ENCODE assay signal across 16 cellular contexts in the genomic region with DNA sequence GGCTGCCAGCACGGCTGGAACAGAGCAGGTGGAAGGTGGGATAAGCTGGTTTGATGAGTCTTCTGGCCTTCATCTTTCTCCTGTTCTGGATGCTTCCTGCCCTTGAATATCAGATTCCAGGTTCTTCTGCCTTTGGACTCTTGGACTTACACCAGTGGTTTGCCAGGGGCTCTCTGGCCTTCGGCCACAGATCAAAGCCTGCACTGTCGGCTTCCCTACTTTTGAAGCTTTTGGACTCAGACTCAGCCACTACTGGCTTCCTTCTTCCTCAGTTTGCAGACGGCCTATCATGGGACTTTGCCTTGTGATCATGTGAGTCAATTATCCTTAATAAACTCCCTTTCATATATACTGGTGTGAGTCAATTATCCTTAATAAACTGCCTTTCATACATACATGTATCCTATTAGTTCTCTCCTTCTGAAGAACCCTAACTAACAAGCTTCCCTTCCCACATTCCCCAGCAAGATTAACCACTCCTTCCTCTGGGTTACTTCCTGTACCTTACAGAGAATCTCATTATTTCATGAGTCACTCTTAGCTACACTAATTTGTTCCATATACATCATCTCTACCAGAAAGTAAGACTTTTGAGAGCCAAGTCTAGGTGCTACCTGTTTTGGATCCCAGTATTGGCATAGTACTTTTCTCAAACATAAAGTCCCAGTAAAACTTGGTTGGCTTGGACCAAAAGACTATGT. TPM values are rescaled to one million over a fixed set of nuclear protein-coding genes. Genes with fewer than 3 reads are reported as not detected.
"Had no signal": no experiment of that assay in that cellular context is flagged by ENCODE, and none has a peak within 500 bp of the region (broad histone marks: within the 10 kb centered on the region; RNA-seq: fewer than 3 reads in every experiment).

No MANE protein-coding gene starts in this region.

- ATAC-seq: activated T-cell treated with anti-CD3 and anti-CD28 coated beads, Interleukin-2, amount 50 U/mL, for 4 hours; body of pancreas; heart left ventricle; left colon; lower lobe of right lung; sciatic nerve; WTC11 had no signal

- DNase-seq: activated CD4-positive, alpha-beta memory T cell treated with anti-CD3 and anti-CD28 coated beads, Interleukin-2, amount 10 ng/mL, durations not matched to agents 7 days and 5 days; activated CD4-positive, alpha-beta T cell treated with anti-CD3 and anti-CD28 coated beads for 4 hours; activated effector memory CD4-positive, alpha-beta T cell treated with Interleukin-2 at 50 U/mL for 16 hours; activated T-cell treated with anti-CD3 and anti-CD28 coated beads, Interleukin-2, amount 50 U/mL, for 4 hours; body of pancreas; central memory CD4-positive, alpha-beta T cell; colonic mucosa; foreskin melanocyte; immature natural killer cell; left colon; lower lobe of right lung; stimulated activated CD4-positive, alpha-beta T cell treated with anti-CD3 and anti-CD28 coated beads, Interleukin-1b, Interleukin-23, amount 100 ng/mL, for 48 hours had no signal

- H3K4me3 ChIP-seq: body of pancreas, colonic mucosa, heart left ventricle, lower lobe of right lung, prostate gland had no signal

- H3K27ac ChIP-seq: body of pancreas, colonic mucosa, heart left ventricle, lower lobe of right lung, prostate gland had no signal

- H3K27me3 ChIP-seq: body of pancreas, colonic mucosa, heart left ventricle had no signal

RNA-seq across cellular contexts. Expression of a gene that starts 31.3 kb away (rescaled TPM):
- total RNA-seq: activated CD4-positive, alpha-beta memory T cell treated with anti-CD3 and anti-CD28 coated beads, Interleukin-2, amount 10 ng/mL, durations not matched to agents 7 days and 5 days had no signal
